Comparison of ENCODE assay signal across 1 cellular context in genomic region chr16:85621698-85622433, GRCh38.
A peak's percentile ranks its signal among the peaks of the same experiment; 100 is the strongest.
TF ChIP-seq lines count a peak whose summit lies in the region.

No MANE protein-coding gene starts in this region.

TF ChIP-seq in HepG2, 621 proteins besides CTCF, POLR2A, EP300 and RAD21 (continued from another document and continues in another):
- peak; percentile 76; the same call in 1 of the 2 replicates for TF ChIP-seq ZNF792 (CRISPR knock-in tag; IDR thresholded peaks at IDR 0.05)
- no peak for TF ChIP-seq ELF4 (CRISPR knock-in tag; IDR thresholded peaks at IDR 0.05; ENCODE audit: borderline replicate concordance)
- TF ChIP-seq BRF2 (CRISPR knock-in tag; IDR thresholded peaks at IDR 0.05) = no peak
- no peak for TF ChIP-seq BCL3 (CRISPR knock-in tag; IDR thresholded peaks at IDR 0.05)
- TF ChIP-seq ZFY (CRISPR knock-in tag; IDR thresholded peaks at IDR 0.05) = 0 out of 2 replicates have a peak, but pooled peaks have one; percentile 4
- TF ChIP-seq SCMH1 (CRISPR knock-in tag; IDR thresholded peaks at IDR 0.05; ENCODE audit: borderline replicate concordance) = no peak
- no peak for TF ChIP-seq RFX3 (CRISPR knock-in tag; IDR thresholded peaks at IDR 0.05)
- TF ChIP-seq TRIM22 (IDR thresholded peaks at IDR 0.05) = no peak
- TF ChIP-seq TEAD3 (CRISPR knock-in tag; optimal IDR thresholded peaks at IDR 0.05; ENCODE audit: borderline replicate concordance) = peak; percentile 73
- 0 out of 2 replicates have a peak, but pooled peaks have one; percentile 34 for TF ChIP-seq FOXC1 (CRISPR knock-in tag; IDR thresholded peaks at IDR 0.05; ENCODE audit: borderline replicate concordance)
- no peak for TF ChIP-seq UBTF (CRISPR knock-in tag; IDR thresholded peaks at IDR 0.05)
- no peak for TF ChIP-seq USF2 (IDR thresholded peaks at IDR 0.05; ENCODE audit: low read depth, low read length)
- no peak for TF ChIP-seq USF2 (CRISPR knock-in tag; IDR thresholded peaks at IDR 0.05; ENCODE audit: borderline replicate concordance)
- peak; percentile 48; the same call in 1 of the 2 replicates for TF ChIP-seq ARID2 (CRISPR knock-in tag; IDR thresholded peaks at IDR 0.05; ENCODE audit: borderline replicate concordance)
- TF ChIP-seq THYN1 (CRISPR knock-in tag; IDR thresholded peaks at IDR 0.05; ENCODE audit: borderline replicate concordance, low read depth) = no peak
- TF ChIP-seq MNT (IDR thresholded peaks at IDR 0.05) = no peak
- 0 out of 2 replicates have a peak, but pooled peaks have one; percentile 46 for TF ChIP-seq ZBTB34 (CRISPR knock-in tag; IDR thresholded peaks at IDR 0.05)
- TF ChIP-seq SMARCE1 (IDR thresholded peaks at IDR 0.05; ENCODE audit: borderline replicate concordance) = no peak
- TF ChIP-seq ZNF142 (CRISPR knock-in tag; IDR thresholded peaks at IDR 0.05) = 0 out of 2 replicates have a peak, but pooled peaks have one; percentile 54
- TF ChIP-seq ZNF260 (CRISPR knock-in tag; IDR thresholded peaks at IDR 0.05; ENCODE audit: borderline replicate concordance, low read depth) = no peak
- no peak; the same call in 1 of the 2 replicates for TF ChIP-seq MXD4 (CRISPR knock-in tag; IDR thresholded peaks at IDR 0.05)
- TF ChIP-seq ZNF143 (CRISPR knock-in tag; IDR thresholded peaks at IDR 0.05) = no peak
- TF ChIP-seq ZNF44 (CRISPR knock-in tag; IDR thresholded peaks at IDR 0.05) = no peak
- TF ChIP-seq SMYD3 (CRISPR knock-in tag; IDR thresholded peaks at IDR 0.05) = 0 out of 2 replicates have a peak, but pooled peaks have one; percentile 37
- TF ChIP-seq NONO (IDR thresholded peaks at IDR 0.05) = no peak
- TF ChIP-seq NONO (CRISPR knock-in tag; conservative IDR thresholded peaks at IDR 0.05) = 0 out of 2 replicates have a peak, but pooled peaks have one; percentile 40
- no peak for TF ChIP-seq JUND (CRISPR knock-in tag; IDR thresholded peaks at IDR 0.05)
- TF ChIP-seq NAIF1 (CRISPR knock-in tag; IDR thresholded peaks at IDR 0.05; ENCODE audit: borderline replicate concordance) = no peak
- TF ChIP-seq TMF1 (CRISPR knock-in tag; IDR thresholded peaks at IDR 0.05; ENCODE audit: low read depth) = no peak
- TF ChIP-seq KLF9 (CRISPR knock-in tag; IDR thresholded peaks at IDR 0.05; ENCODE audit: low read depth) = no peak
- TF ChIP-seq ZBTB25 (CRISPR knock-in tag; IDR thresholded peaks at IDR 0.05) = peak; percentile 21; the same call in 1 of the 2 replicates
- peak; percentile 82 for TF ChIP-seq RXRB (CRISPR knock-in tag; IDR thresholded peaks at IDR 0.05; ENCODE audit: borderline replicate concordance)
- no peak for TF ChIP-seq HNRNPUL1 (IDR thresholded peaks at IDR 0.05; ENCODE audit: low read depth, low read length)
- no peak for TF ChIP-seq MLLT10 (CRISPR knock-in tag; IDR thresholded peaks at IDR 0.05)
- TF ChIP-seq ZSCAN21 (CRISPR knock-in tag; IDR thresholded peaks at IDR 0.05; ENCODE audit: borderline replicate concordance) = peak; percentile 36; the same call in 1 of the 2 replicates
- 0 out of 2 replicates have a peak, but pooled peaks have one; percentile 42 for TF ChIP-seq ZBTB33 (CRISPR knock-in tag; IDR thresholded peaks at IDR 0.05)
- 0 out of 2 replicates have a peak, but pooled peaks have one; percentile 25 for TF ChIP-seq DPF2 (CRISPR knock-in tag; IDR thresholded peaks at IDR 0.05; ENCODE audit: borderline replicate concordance, low read depth)
- no peak for TF ChIP-seq ZNF256 (CRISPR knock-in tag; conservative IDR thresholded peaks at IDR 0.05)
- 0 out of 2 replicates have a peak, but pooled peaks have one; percentile 12 for TF ChIP-seq SOX13 (IDR thresholded peaks at IDR 0.05)
- TF ChIP-seq SOX13 (CRISPR knock-in tag; conservative IDR thresholded peaks at IDR 0.05 in 1 of 2, IDR thresholded peaks at IDR 0.05 in 1 of 2) = peak in 1 of 2 experiments; percentile 53; a peak in 2 of 4 replicates
